18 cellular contexts compared by ENCODE assay signal in genomic region chr12:39763894-39764176, GRCh38.
"Had no signal": no experiment of that assay in that cellular context is flagged by ENCODE, and none has a peak within 500 bp of the region (broad histone marks: within the 10 kb centered on the region; RNA-seq: fewer than 3 reads in every experiment).

No MANE protein-coding gene starts in this region.

- H3K27me3 ChIP-seq: dorsolateral prefrontal cortex, gastrocnemius medialis, neutrophil, spleen, testis, transverse colon had no signal

- H3K4me1 ChIP-seq: gastrocnemius medialis, spleen, testis, transverse colon had no signal

- H3K9me3 ChIP-seq: gastrocnemius medialis, mucosa of descending colon, neutrophil, spleen, testis, transverse colon had no signal

- DNase-seq: cortex of kidney; dorsolateral prefrontal cortex; effector CD8-positive, alpha-beta T cell; gastrocnemius medialis; glutamatergic neuron; kidney glomerular epithelial cell; mammary epithelial cell; mucosa of descending colon; naive thymus-derived CD8-positive, alpha-beta T cell; spleen; stimulated activated CD4-positive, alpha-beta T cell treated with anti-CD3 and anti-CD28 coated beads, Interleukin-15, amount 100 ng/mL, for 24 hours; stimulated activated CD4-positive, alpha-beta T cell treated with anti-CD3 and anti-CD28 coated beads, Interleukin-1b, Interleukin-23, amount 100 ng/mL, for 48 hours; stimulated activated CD4-positive, alpha-beta T cell treated with anti-CD3 and anti-CD28 coated beads, Interleukin-4, amount 100 ng/mL, for 24 hours; stimulated activated naive CD8-positive, alpha-beta T cell treated with anti-CD3 and anti-CD28 coated beads, Interleukin-15, amount 100 ng/mL, for 72 hours; testis; transverse colon had no signal

- H3K9me3 Mint-ChIP-seq: naive thymus-derived CD8-positive, alpha-beta T cell; stimulated activated memory B cell treated with anti-CD40 and anti-IgM and Interleukin-4, amounts not matched to agents 10 μg/mL and 1 μg/mL and 100 μg/mL, for 72 hours; stimulated activated naive CD8-positive, alpha-beta T cell treated with anti-CD3 and anti-CD28 coated beads, Interleukin-15, amount 100 ng/mL, for 72 hours had no signal

- H3K36me3 ChIP-seq: gastrocnemius medialis, neutrophil had no signal

- H3K27me3 Mint-ChIP-seq: naive thymus-derived CD8-positive, alpha-beta T cell; stimulated activated memory B cell treated with anti-CD40 and anti-IgM and Interleukin-4, amounts not matched to agents 10 μg/mL and 1 μg/mL and 100 μg/mL, for 72 hours; stimulated activated naive CD8-positive, alpha-beta T cell treated with anti-CD3 and anti-CD28 coated beads, Interleukin-15, amount 100 ng/mL, for 72 hours had no signal

- H3K27ac ChIP-seq: dorsolateral prefrontal cortex, gastrocnemius medialis, neutrophil, spleen, testis, transverse colon had no signal

- H3K4me3 ChIP-seq: dorsolateral prefrontal cortex, gastrocnemius medialis, mucosa of descending colon, spleen, testis, transverse colon had no signal

- H3K4me3 Mint-ChIP-seq: naive thymus-derived CD8-positive, alpha-beta T cell; stimulated activated memory B cell treated with anti-CD40 and anti-IgM and Interleukin-4, amounts not matched to agents 10 μg/mL and 1 μg/mL and 100 μg/mL, for 72 hours; stimulated activated naive CD8-positive, alpha-beta T cell treated with anti-CD3 and anti-CD28 coated beads, Interleukin-15, amount 100 ng/mL, for 72 hours had no signal

- H3K4me1 Mint-ChIP-seq: naive thymus-derived CD8-positive, alpha-beta T cell; stimulated activated memory B cell treated with anti-CD40 and anti-IgM and Interleukin-4, amounts not matched to agents 10 μg/mL and 1 μg/mL and 100 μg/mL, for 72 hours; stimulated activated naive CD8-positive, alpha-beta T cell treated with anti-CD3 and anti-CD28 coated beads, Interleukin-15, amount 100 ng/mL, for 72 hours had no signal

- H3K27ac Mint-ChIP-seq: naive thymus-derived CD8-positive, alpha-beta T cell; stimulated activated memory B cell treated with anti-CD40 and anti-IgM and Interleukin-4, amounts not matched to agents 10 μg/mL and 1 μg/mL and 100 μg/mL, for 72 hours; stimulated activated naive CD8-positive, alpha-beta T cell treated with anti-CD3 and anti-CD28 coated beads, Interleukin-15, amount 100 ng/mL, for 72 hours had no signal
